ENCODE assay signal across 8 cellular contexts in genomic region chr22:31917227-31917921, GRCh38.
DNase-seq lines count a peak whose midpoint lies in the region; ATAC-seq lines count a peak whose summit lies in the region.

No MANE protein-coding gene starts in this region.

- peak overlapping the region in 1 of 2 donors; percentile 48 for H3K27ac Mint-ChIP-seq in stimulated activated naive CD8-positive, alpha-beta T cell treated with anti-CD3 and anti-CD28 coated beads, Interleukin-15, amount 100 ng/mL, for 72 hours

- no peaks in the 10 kb centered on the region for H3K9me3 Mint-ChIP-seq in stimulated activated naive CD8-positive, alpha-beta T cell treated with anti-CD3 and anti-CD28 coated beads, Interleukin-15, amount 100 ng/mL, for 72 hours

- ATAC-seq in HG03095 (IDR thresholded peaks at IDR 0.05; ENCODE audit: unreplicated experiment) (peak; percentile 74), HG03520 (IDR thresholded peaks at IDR 0.05; ENCODE audit: unreplicated experiment) (no peak)
- peak; percentile 35 for ATAC-seq in stimulated activated naive CD8-positive, alpha-beta T cell treated with anti-CD3 and anti-CD28 coated beads, Interleukin-15, amount 100 ng/mL, for 72 hours

- no peaks in the 10 kb centered on the region for H3K27me3 Mint-ChIP-seq in stimulated activated naive CD8-positive, alpha-beta T cell treated with anti-CD3 and anti-CD28 coated beads, Interleukin-15, amount 100 ng/mL, for 72 hours

- H3K27ac ChIP-seq in angular gyrus (ENCODE audit: low read depth, low read length) = peak overlapping the region; percentile 10

- H3K4me3 Mint-ChIP-seq in stimulated activated naive CD8-positive, alpha-beta T cell treated with anti-CD3 and anti-CD28 coated beads, Interleukin-15, amount 100 ng/mL, for 72 hours = no peak overlapping the region

- peaks cover 10% of the 10 kb centered on the region for H3K4me1 Mint-ChIP-seq in stimulated activated naive CD8-positive, alpha-beta T cell treated with anti-CD3 and anti-CD28 coated beads, Interleukin-15, amount 100 ng/mL, for 72 hours

- DNase-seq in activated naive CD4-positive, alpha-beta T cell treated with Interleukin-2 at 50 U/mL for 16 hours = peak; percentile 6
- DNase-seq in activated naive CD4-positive, alpha-beta T cell treated with anti-CD3 and anti-CD28 coated beads, Interleukin-2, amount 50 U/mL, for 16 hours = no peak
- no peak for DNase-seq in stimulated activated naive CD8-positive, alpha-beta T cell treated with anti-CD3 and anti-CD28 coated beads, Interleukin-15, amount 100 ng/mL, for 72 hours
- no peak for DNase-seq in NCI-H526 (lab: John Stamatoyannopoulos, UW)
- DNase-seq in Kasumi-1 (lab: John Stamatoyannopoulos, UW) = no peak
